1 cellular context compared by ENCODE assay signal in genomic region chr10:119489572-119490326, GRCh38.
A peak's percentile ranks its signal among the peaks of the same experiment; 100 is the strongest.
TF ChIP-seq lines count a peak whose summit lies in the region.

No MANE protein-coding gene starts in this region.

TF ChIP-seq in HEK293, 187 proteins besides CTCF, POLR2A, EP300 and RAD21 (continued from another document):
- TF ChIP-seq ZNF488 (tag by site-specific recombination; IDR thresholded peaks at IDR 0.05) (no peak), ZNF280D (tag by site-specific recombination; IDR thresholded peaks at IDR 0.05) (no peak), ZNF518A (tag by site-specific recombination; conservative IDR thresholded peaks at IDR 0.05; ENCODE audit: low read depth) (peak; percentile 39; the same call in 1 of the 2 replicates), ZNF354C (tag by site-specific recombination; IDR thresholded peaks at IDR 0.05; ENCODE audit: borderline replicate concordance, low read depth) (no peak), ZNF768 (tag by site-specific recombination; IDR thresholded peaks at IDR 0.05) (no peak), GLI4 (tag by site-specific recombination; IDR thresholded peaks at IDR 0.05) (no peak), ZBTB8A (tag by site-specific recombination; IDR thresholded peaks at IDR 0.05) (peak; percentile 30; the same call in 1 of the 2 replicates), ZNF366 (tag by site-specific recombination; conservative IDR thresholded peaks at IDR 0.05) (0 out of 2 replicates have a peak, but pooled peaks have one; percentile 40), ZNF37A (tag by site-specific recombination; IDR thresholded peaks at IDR 0.05) (no peak), ZNF571 (tag by site-specific recombination; IDR thresholded peaks at IDR 0.05) (no peak), ZBTB20 (tag by site-specific recombination; IDR thresholded peaks at IDR 0.05) (peak; percentile 45), ELK4 (IDR thresholded peaks at IDR 0.05; ENCODE audit: borderline replicate concordance, low read depth, low read length) (no peak), ZNF202 (tag by site-specific recombination; IDR thresholded peaks at IDR 0.05; ENCODE audit: borderline replicate concordance) (no peak), PBX3 (CRISPR knock-in tag; IDR thresholded peaks at IDR 0.05) (no peak), GFI1B (tag by site-specific recombination; IDR thresholded peaks at IDR 0.05) (no peak), REST (tag by site-specific recombination; IDR thresholded peaks at IDR 0.05) (no peak), ZNF558 (tag by site-specific recombination; IDR thresholded peaks at IDR 0.05) (no peak), ZIC2 (tag by site-specific recombination; IDR thresholded peaks at IDR 0.05) (no peak), ZFP37 (tag by site-specific recombination; IDR thresholded peaks at IDR 0.05) (no peak), SCRT1 (tag by site-specific recombination; IDR thresholded peaks at IDR 0.05; ENCODE audit: borderline replicate concordance) (no peak), ZNF362 (tag by site-specific recombination; IDR thresholded peaks at IDR 0.05) (no peak), ZNF138 (tag by site-specific recombination; IDR thresholded peaks at IDR 0.05; ENCODE audit: borderline replicate concordance) (no peak), SETDB1 (IDR thresholded peaks at IDR 0.05; ENCODE audit: insufficient read length, low read length) (no peak), ZNF148 (tag by site-specific recombination; IDR thresholded peaks at IDR 0.05; ENCODE audit: borderline replicate concordance) (no peak), ATF2 (tag by site-specific recombination; IDR thresholded peaks at IDR 0.05; ENCODE audit: low read depth) (no peak), ZNF10 (tag by site-specific recombination; IDR thresholded peaks at IDR 0.05) (no peak), ZNF629 (tag by site-specific recombination; IDR thresholded peaks at IDR 0.05) (peak; percentile 67; the same call in 1 of the 2 replicates), ZNF530 (tag by site-specific recombination; IDR thresholded peaks at IDR 0.05; ENCODE audit: low read depth) (no peak), ZNF132 (tag by site-specific recombination; IDR thresholded peaks at IDR 0.05; ENCODE audit: borderline replicate concordance) (no peak)
